1 cellular context compared by ENCODE assay signal in the genomic region with DNA sequence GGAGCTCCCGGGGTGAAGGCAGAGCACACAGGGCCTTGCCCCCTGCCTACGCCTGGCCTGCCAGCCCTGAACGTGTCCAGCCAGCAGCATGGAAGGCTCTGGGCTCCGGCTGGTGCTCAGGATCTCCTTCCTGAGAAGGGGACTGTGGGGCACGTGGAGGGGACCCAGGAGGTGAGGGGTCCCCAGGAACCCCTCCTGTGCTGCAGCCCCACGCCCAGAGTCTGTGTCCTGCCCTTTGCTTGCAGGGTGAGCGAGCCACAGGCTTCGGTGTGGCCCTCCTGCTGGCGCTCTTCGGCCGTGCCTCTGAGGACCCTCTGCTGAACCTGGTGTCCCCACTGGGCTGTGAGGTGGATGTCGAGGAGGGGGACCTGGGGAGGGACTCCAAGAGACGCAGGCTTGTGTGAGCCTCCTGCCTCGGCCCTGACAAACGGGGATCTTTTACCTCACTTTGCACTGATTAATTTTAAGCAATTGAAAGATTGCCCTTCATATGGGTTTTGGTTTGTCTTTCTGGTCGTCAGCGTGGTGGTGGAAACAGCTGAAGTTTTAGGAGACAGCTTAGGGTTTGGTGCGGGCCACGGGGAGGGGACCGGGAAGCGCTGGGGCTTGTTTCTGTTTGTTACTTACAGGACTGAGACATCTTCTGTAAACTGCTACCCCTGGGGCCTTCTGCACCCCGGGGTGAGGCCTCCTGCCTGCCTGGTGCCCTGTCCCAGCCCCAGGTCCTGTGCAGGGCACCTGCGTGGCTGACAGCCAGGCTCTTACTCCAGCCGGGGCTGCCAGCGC.
TF ChIP-seq lines count a peak whose summit lies in the region.

No MANE protein-coding gene starts in this region.

TF ChIP-seq in H1, 55 proteins besides CTCF, POLR2A, EP300 and RAD21:
- TF ChIP-seq SIN3A (conservative IDR thresholded peaks at IDR 0.05 in 1 of 2, IDR thresholded peaks at IDR 0.05 in 1 of 2; ENCODE audit: low read depth in 1 of 2, low read length in 2 of 2): no peak
- TF ChIP-seq SIX5 (IDR thresholded peaks at IDR 0.05; ENCODE audit: low read depth, low read length): no peak
- no peak for TF ChIP-seq TAF7 (optimal IDR thresholded peaks at IDR 0.05; ENCODE audit: borderline replicate concordance, low read depth, low read length)
- TF ChIP-seq BACH1 (IDR thresholded peaks at IDR 0.05; ENCODE audit: low read length): no peak
- TF ChIP-seq RXRA (IDR thresholded peaks at IDR 0.05; ENCODE audit: insufficient read depth, low read depth, low read length): no peak
- no peak for TF ChIP-seq KDM5A (IDR thresholded peaks at IDR 0.05; ENCODE audit: low read length)
- no peak for TF ChIP-seq GTF2F1 (IDR thresholded peaks at IDR 0.05; ENCODE audit: borderline replicate concordance, low read depth, low read length)
- TF ChIP-seq KDM4A (IDR thresholded peaks at IDR 0.05; ENCODE audit: low read depth, low read length, severe bottlenecking): no peak
- TF ChIP-seq CBX8 (IDR thresholded peaks at IDR 0.05; ENCODE audit: borderline replicate concordance, low read depth, low read length): no peak
- TF ChIP-seq FOSL1 (IDR thresholded peaks at IDR 0.05; ENCODE audit: insufficient read depth, low read depth, low read length): no peak
- TF ChIP-seq NANOG (IDR thresholded peaks at IDR 0.05; ENCODE audit: insufficient read depth, low read depth, low read length, poor library complexity, severe bottlenecking): no peak
- TF ChIP-seq TBP (IDR thresholded peaks at IDR 0.05; ENCODE audit: low read depth, low read length): no peak
- no peak for TF ChIP-seq TAF1 (IDR thresholded peaks at IDR 0.05; ENCODE audit: low read depth, low read length)
- no peak for TF ChIP-seq SP4 (IDR thresholded peaks at IDR 0.05; ENCODE audit: low read length)
- TF ChIP-seq NRF1 (IDR thresholded peaks at IDR 0.05; ENCODE audit: low read depth, low read length): no peak
- no peak for TF ChIP-seq BRCA1 (IDR thresholded peaks at IDR 0.05; ENCODE audit: low read depth, low read length)
- TF ChIP-seq MAX (IDR thresholded peaks at IDR 0.05): no peak
